ENCODE assay signal across 14 cellular contexts in genomic region chr14:31578792-31579191, GRCh38.
"Had no signal": no experiment of that assay in that cellular context is flagged by ENCODE, and none has a peak within 500 bp of the region (broad histone marks: within the 10 kb centered on the region; RNA-seq: fewer than 3 reads in every experiment).

No MANE protein-coding gene starts in this region.

- H3K27me3 ChIP-seq: adrenal gland, body of pancreas, esophagus squamous epithelium, ovary, upper lobe of left lung had no signal

- FAIRE-seq: islet of Langerhans had no signal

- DNase-seq: activated CD4-positive, alpha-beta T cell treated with anti-CD3 and anti-CD28 coated beads for 4 hours; activated CD8-positive, alpha-beta memory T cell treated with anti-CD3 and anti-CD28 coated beads, Interleukin-2, amount 50 U/mL, for 48 hours; activated CD8-positive, alpha-beta T cell treated with anti-CD3 and anti-CD28 coated beads, Interleukin-2, amount 10 ng/mL, durations not matched to agents 7 days and 5 days; activated naive CD4-positive, alpha-beta T cell treated with anti-CD3 and anti-CD28 coated beads, Interleukin-2, amount 10 ng/mL, durations not matched to agents 7 days and 5 days; body of pancreas; esophagus squamous epithelium; foreskin fibroblast; ovary; SK-N-SH; upper lobe of left lung had no signal

- H3K27ac ChIP-seq: body of pancreas, upper lobe of left lung had no signal

- ATAC-seq: activated CD8-positive, alpha-beta T cell treated with anti-CD3 and anti-CD28 coated beads, Interleukin-2, amount 10 ng/mL, durations not matched to agents 7 days and 5 days; body of pancreas; stimulated activated effector memory CD8-positive, alpha-beta T cell treated with anti-CD3 and anti-CD28 coated beads, Interleukin-12 subunit alpha, Interleukin-12 subunit beta, amount 100 ng/mL, for 72 hours had no signal

- H3K4me3 ChIP-seq: adrenal gland, body of pancreas, esophagus squamous epithelium, ovary, smooth muscle cell, upper lobe of left lung had no signal
